21 cellular contexts compared by ENCODE assay signal in genomic region chr4:182067828-182068227, GRCh38.
DNase-seq lines count a peak whose midpoint lies in the region; TF ChIP-seq lines count a peak whose summit lies in the region.
"Had no signal": no experiment of that assay in that cellular context is flagged by ENCODE, and none has a peak within 500 bp of the region (broad histone marks: within the 10 kb centered on the region; RNA-seq: fewer than 3 reads in every experiment).

No MANE protein-coding gene starts in this region.

- H2AK5ac ChIP-seq in mesenchymal stem cell (ENCODE audit: low read length, severe bottlenecking), result no peak overlapping the region

- H2BK5ac ChIP-seq in mesenchymal stem cell (ENCODE audit: low read depth, low read length, poor library complexity, severe bottlenecking), result peak overlapping the region; percentile 70

- H3K79me1 ChIP-seq in mesenchymal stem cell (replicated peaks; ENCODE audit: low read length, poor library complexity, severe bottlenecking), result peaks cover 10% of the 10 kb centered on the region

- H2AFZ ChIP-seq in mesenchymal stem cell (ENCODE audit: low read depth, low read length), result no peak overlapping the region

- in situ Hi-C loops in astrocyte of the spinal cord (cut with HindIII; ENCODE audit: low sequenced_read_pairs), result no loop called here

- POLR2A ChIA-PET in A673 (lab: Charles Lee; ENCODE audit: low non-redundant PET), result no interaction called here

- H3K4me1 ChIP-seq in A673 (ENCODE audit: insufficient read depth, low read length, poor library complexity, severe bottlenecking) (peaks cover 6% of the 10 kb centered on the region), mesenchymal stem cell (ENCODE audit: control insufficient read depth, insufficient read depth, low read depth, low read length) (peaks cover 4% of the 10 kb centered on the region), left ventricle myocardium inferior (no peaks in the 10 kb centered on the region)
- H3K4me1 ChIP-seq: BLaER1 had no signal

- H4K91ac ChIP-seq in mesenchymal stem cell (ENCODE audit: low read length), result no peak overlapping the region

- no peaks in the 10 kb centered on the region for H3K9me3 ChIP-seq in A673 (ENCODE audit: low read depth, low read length, poor library complexity, severe bottlenecking)
- H3K9me3 ChIP-seq in mesenchymal stem cell (ENCODE audit: control insufficient read depth, low read length), result peaks cover 6% of the 10 kb centered on the region
- H3K9me3 ChIP-seq in left ventricle myocardium inferior (replicated peaks), result peaks cover 12% of the 10 kb centered on the region
- H3K9me3 ChIP-seq: BLaER1 had no signal

- H3K9ac ChIP-seq in mesenchymal stem cell (ENCODE audit: low read length), result no peak overlapping the region
- H3K9ac ChIP-seq: BLaER1 had no signal

- intact Hi-C loops in A673 (cut with micrococcal nuclease; ENCODE audit: unreplicated experiment) (no loop called here), left ventricle myocardium inferior (cut with micrococcal nuclease) (no loop called here)

- no peak overlapping the region for H3K23ac ChIP-seq in mesenchymal stem cell (ENCODE audit: low read length in 2 of 2)

- H4K8ac ChIP-seq in mesenchymal stem cell (ENCODE audit: low read length), result no peak overlapping the region

- H3K36me3 ChIP-seq in A673 (ENCODE audit: insufficient read depth, low read length, poor library complexity, severe bottlenecking) (no peaks in the 10 kb centered on the region), mesenchymal stem cell (ENCODE audit: control insufficient read depth in 1 of 2, insufficient read depth in 2 of 2, low read depth in 1 of 2, low read length in 2 of 2) (no peaks in the 10 kb centered on the region), left ventricle myocardium inferior (no peaks in the 10 kb centered on the region)
- H3K36me3 ChIP-seq: BLaER1 had no signal

- no peak overlapping the region for H2BK12ac ChIP-seq in mesenchymal stem cell (ENCODE audit: low read length in 2 of 2)

- no peak overlapping the region for H3K4me2 ChIP-seq in mesenchymal stem cell (ENCODE audit: low read length, poor library complexity, severe bottlenecking)
- H3K4me2 ChIP-seq: BLaER1 had no signal

- H3K4me3 ChIP-seq in A673 (ENCODE audit: low read depth, low read length, poor library complexity, severe bottlenecking) (no peak overlapping the region), astrocyte of the spinal cord (ENCODE audit: low read depth, low read length) (no peak overlapping the region), mesenchymal stem cell (ENCODE audit: insufficient read depth in 1 of 2, low read depth in 1 of 2, low read length in 2 of 2) (no peak overlapping the region), left ventricle myocardium inferior (no peak overlapping the region)
- H3K4me3 ChIP-seq: BLaER1 had no signal

- no peaks in the 10 kb centered on the region for H3K27me3 ChIP-seq in A673 (replicated peaks; ENCODE audit: insufficient read depth, low read depth, low read length, poor library complexity)
- no peaks in the 10 kb centered on the region for H3K27me3 ChIP-seq in mesenchymal stem cell (ENCODE audit: control insufficient read depth in 1 of 2, insufficient read depth in 1 of 2, low read length in 2 of 2)
- H3K27me3 ChIP-seq in left ventricle myocardium inferior (ENCODE audit: low read depth), result peaks cover 34% of the 10 kb centered on the region
- H3K27me3 ChIP-seq: BLaER1 had no signal

- CTCF ChIA-PET in A673 (lab: Charles Lee), result no interaction called here

- H2BK15ac ChIP-seq in mesenchymal stem cell (ENCODE audit: low read depth, poor library complexity, severe bottlenecking), result no peak overlapping the region

- peak; percentile 38 for DNase-seq in A673 (ENCODE audit: low spot score)
- DNase-seq in NCI-H2227 (lab: John Stamatoyannopoulos, UW; ENCODE audit: unreplicated experiment), result peak; percentile 8
- DNase-seq in astrocyte of the spinal cord (ENCODE audit: low read depth, low spot score), result peak; percentile 20
- no peak for DNase-seq in mesenchymal stem cell
- DNase-seq in NCI-H1105 treated with DMSO at 0.1 percent for 48 hours (lab: John Stamatoyannopoulos, UW), result no peak
- DNase-seq in inferior parietal cortex (ENCODE audit: extremely low spot score), result no peak
- DNase-seq in left ventricle myocardium inferior, result no peak
- no peak for DNase-seq in stimulated activated naive CD4-positive, alpha-beta T cell (lab: John Stamatoyannopoulos, UW)
- DNase-seq: 8988T; CD4-positive, CD25-positive, alpha-beta regulatory T cell; H7; NCI-H1092; NCI-H1436; NCI-H187; NCI-H2081 treated with DMSO at 0.1 percent for 48 hours; NCI-H2171; NCI-H524 treated with DMSO at 0.1 percent for 48 hours; NCI-H82; SHP77 had no signal

- BruUV-seq in A673 (replicated peaks; lab: Mats Ljungman, UMichigan), result no TSS peak

- H3K14ac ChIP-seq in mesenchymal stem cell (ENCODE audit: low read length in 2 of 2), result no peak overlapping the region

- no peak overlapping the region for H3K4ac ChIP-seq in mesenchymal stem cell (ENCODE audit: low read depth in 1 of 2, low read length in 2 of 2)

- TF ChIP-seq CTCF in A673 (conservative IDR thresholded peaks at IDR 0.05; ENCODE audit: low read depth, low read length), result no peak
- no peak for TF ChIP-seq CTCF in astrocyte of the spinal cord (IDR thresholded peaks at IDR 0.05; ENCODE audit: low read depth, low read length)
- no peak for TF ChIP-seq CTCF in left ventricle myocardium inferior (IDR thresholded peaks at IDR 0.05; ENCODE audit: borderline replicate concordance)

- H3K27ac ChIP-seq in A673 (ENCODE audit: low read depth, low read length, poor library complexity, severe bottlenecking) (no peak overlapping the region), mesenchymal stem cell (ENCODE audit: low read length, poor library complexity, severe bottlenecking) (no peak overlapping the region), left ventricle myocardium inferior (replicated peaks) (no peak overlapping the region)
- H3K27ac ChIP-seq: BLaER1, RWPE1 had no signal

- no peak overlapping the region for H2BK120ac ChIP-seq in mesenchymal stem cell (ENCODE audit: low read depth, low read length)

- H3K18ac ChIP-seq in mesenchymal stem cell (ENCODE audit: low read depth in 1 of 2, low read length in 2 of 2), result no peak overlapping the region

- 68% methylated on average over 4 of the region's 5 CpGs for WGBS in mesenchymal stem cell

Comparison
In these comparisons a context has a peak if more than half of its experiments do, and no peak if none do; other contexts are left out.
1. DNase-seq: peak in A673 (single experiment), NCI-H2227 (single experiment) and astrocyte of the spinal cord (single experiment); none in mesenchymal stem cell (single experiment), NCI-H1105 treated with DMSO at 0.1 percent for 48 hours (single experiment), inferior parietal cortex (single experiment), left ventricle myocardium inferior (single experiment) and stimulated activated naive CD4-positive, alpha-beta T cell (0 of 6).